In genomic region chr7:76048668-76048988, GRCh38 we compare ENCODE assay signal across 8 cellular contexts. TPM values are rescaled to one million over a fixed set of nuclear protein-coding genes. Genes with fewer than 3 reads are reported as not detected.
DNase-seq lines count a peak whose midpoint lies in the region; ATAC-seq lines count a peak whose summit lies in the region.

No MANE protein-coding gene starts in this region.

- no peaks in the 10 kb centered on the region for H3K9me3 Mint-ChIP-seq in immature natural killer cell
- H3K9me3 Mint-ChIP-seq in stimulated activated naive CD8-positive, alpha-beta T cell treated with anti-CD3 and anti-CD28 coated beads, Interleukin-15, amount 100 ng/mL, for 72 hours, result no peaks in the 10 kb centered on the region

- H3K27me3 ChIP-seq in adipocyte (replicated peaks; ENCODE audit: control insufficient read depth, insufficient read depth, low read length), result no peaks in the 10 kb centered on the region

- peak; percentile 21 for ATAC-seq in stimulated activated naive CD8-positive, alpha-beta T cell treated with anti-CD3 and anti-CD28 coated beads, Interleukin-15, amount 100 ng/mL, for 72 hours
- ATAC-seq in esophagus mucosa (no peak), GM19397 (IDR thresholded peaks at IDR 0.05; ENCODE audit: unreplicated experiment) (no peak)

- H3K4me1 ChIP-seq in adipocyte (ENCODE audit: control insufficient read depth, insufficient read depth, low read length), result peaks cover 8% of the 10 kb centered on the region

- H3K36me3 ChIP-seq in adipocyte (ENCODE audit: control insufficient read depth, insufficient read depth, low read length, severe bottlenecking), result peaks cover 4% of the 10 kb centered on the region

- H3K27ac Mint-ChIP-seq in immature natural killer cell, result peak overlapping the region; percentile 88 to 98 (median 96)
- H3K27ac Mint-ChIP-seq in stimulated activated naive CD8-positive, alpha-beta T cell treated with anti-CD3 and anti-CD28 coated beads, Interleukin-15, amount 100 ng/mL, for 72 hours, result peak overlapping the region; percentile 98 to 99

- peaks cover 46 to 63% of the 10 kb centered on the region in 2 donors for H3K4me1 Mint-ChIP-seq in immature natural killer cell
- H3K4me1 Mint-ChIP-seq in stimulated activated naive CD8-positive, alpha-beta T cell treated with anti-CD3 and anti-CD28 coated beads, Interleukin-15, amount 100 ng/mL, for 72 hours, result peaks cover 59% of the 10 kb centered on the region

- H3K27me3 Mint-ChIP-seq in immature natural killer cell (ENCODE audit: low read depth in 3 of 3), result peaks cover 0 to 5% (median 0%) of the 10 kb centered on the region in 3 donors
- no peaks in the 10 kb centered on the region for H3K27me3 Mint-ChIP-seq in stimulated activated naive CD8-positive, alpha-beta T cell treated with anti-CD3 and anti-CD28 coated beads, Interleukin-15, amount 100 ng/mL, for 72 hours

- H3K9ac ChIP-seq in adipocyte (ENCODE audit: low read length), result peak overlapping the region; percentile 96

- peak overlapping the region; percentile 99 for H3K4me3 ChIP-seq in adipocyte (ENCODE audit: low read length)

- H3K9me3 ChIP-seq in adipocyte (ENCODE audit: control insufficient read depth, low read length), result no peaks in the 10 kb centered on the region

- peak overlapping the region; percentile 98 to 99 (median 99) for H3K4me3 Mint-ChIP-seq in immature natural killer cell
- H3K4me3 Mint-ChIP-seq in stimulated activated naive CD8-positive, alpha-beta T cell treated with anti-CD3 and anti-CD28 coated beads, Interleukin-15, amount 100 ng/mL, for 72 hours, result peak overlapping the region; percentile 98

- DNase-seq in stimulated activated CD4-positive, alpha-beta T cell treated with anti-CD3 and anti-CD28 coated beads, Interleukin-15, amount 100 ng/mL, for 24 hours, result peak; percentile 33
- DNase-seq in stimulated activated CD4-positive, alpha-beta T cell treated with anti-CD3 and anti-CD28 coated beads, Interleukin-12 subunit alpha, Interleukin-12 subunit beta, amount 100 ng/mL, for 4 hours, result no peak
- peak; percentile 47 for DNase-seq in NCI-H2227 treated with DMSO at 0.1 percent for 48 hours (lab: John Stamatoyannopoulos, UW)
- DNase-seq in adipocyte (ENCODE audit: low read depth), result no peak
- DNase-seq in immature natural killer cell, result no peak
- DNase-seq in stimulated activated naive CD8-positive, alpha-beta T cell treated with anti-CD3 and anti-CD28 coated beads, Interleukin-15, amount 100 ng/mL, for 72 hours, result peak; percentile 12 to 35

- H3K36me3 Mint-ChIP-seq in immature natural killer cell, result peaks cover 5 to 7% (median 6%) of the 10 kb centered on the region in 3 donors

RNA-seq across cellular contexts. Expression of gene MDH2, which starts 0.7 kb away (rescaled TPM):
- polyA plus RNA-seq in immature natural killer cell, result 100 to 1,000 TPM; 154 to 180 (median 161) TPM
- 204 TPM for total RNA-seq in esophagus mucosa

RNA-seq across cellular contexts. Expression of gene STYXL1, which starts 0.8 kb away (rescaled TPM):
- polyA plus RNA-seq in immature natural killer cell, result 100 to 1,000 TPM in 1 of 3 donors, 10 to 100 TPM in 2; 77.7 to 102 (median 79.5) TPM
- 37.6 TPM for total RNA-seq in esophagus mucosa

RNA-seq across cellular contexts. Expression of gene TMEM120A, which starts 54.2 kb away (rescaled TPM):
- polyA plus RNA-seq in immature natural killer cell, result 10 to 100 TPM; 35.1 to 53.8 (median 47.6) TPM
- 33.9 TPM for total RNA-seq in esophagus mucosa

Comparison
In these comparisons a context has a peak if more than half of its experiments do, and no peak if none do; other contexts are left out.
1. DNase-seq: peak in stimulated activated CD4-positive, alpha-beta T cell treated with anti-CD3 and anti-CD28 coated beads, Interleukin-15, amount 100 ng/mL, for 24 hours (single experiment), NCI-H2227 treated with DMSO at 0.1 percent for 48 hours (single experiment) and stimulated activated naive CD8-positive, alpha-beta T cell treated with anti-CD3 and anti-CD28 coated beads, Interleukin-15, amount 100 ng/mL, for 72 hours (2 of 2); none in stimulated activated CD4-positive, alpha-beta T cell treated with anti-CD3 and anti-CD28 coated beads, Interleukin-12 subunit alpha, Interleukin-12 subunit beta, amount 100 ng/mL, for 4 hours (single experiment), adipocyte (single experiment) and immature natural killer cell (0 of 3).